ENCODE assay signal across 1 cellular context in the genomic region with DNA sequence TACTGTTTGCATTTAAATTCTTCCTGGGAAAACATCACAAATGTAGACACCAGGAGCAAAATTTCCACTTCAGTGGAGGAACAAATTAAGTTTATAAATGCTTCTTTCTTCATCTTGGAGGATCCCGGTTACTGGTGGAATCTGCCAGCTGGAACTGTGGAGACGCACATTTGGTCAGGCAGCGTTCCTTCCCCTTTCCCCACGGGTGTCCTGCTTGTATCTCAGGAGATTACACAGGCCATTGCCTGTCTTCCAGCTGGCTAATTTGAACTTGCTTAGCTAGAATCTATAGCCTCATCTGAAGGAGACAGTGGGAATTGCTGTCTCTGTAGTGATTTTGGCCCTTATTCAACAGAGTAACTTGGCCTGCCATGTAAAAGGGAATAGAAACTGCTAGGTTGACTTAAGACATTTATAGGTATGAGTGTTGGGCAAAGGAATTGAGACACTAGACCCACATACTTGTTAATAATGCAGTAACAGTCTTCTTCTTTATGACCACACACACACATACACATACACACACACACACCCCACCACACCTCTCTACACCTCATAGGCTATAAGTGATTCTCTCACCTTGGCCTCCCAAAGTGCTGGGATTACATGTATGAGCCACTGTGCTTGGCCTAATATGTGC.
TF ChIP-seq lines count a peak whose summit lies in the region.

No MANE protein-coding gene starts in this region.

TF ChIP-seq in H1, 55 proteins besides CTCF, POLR2A, EP300 and RAD21:
- TF ChIP-seq POU5F1 (IDR thresholded peaks at IDR 0.05; ENCODE audit: low read depth, low read length) (no peak), EGR1 (IDR thresholded peaks at IDR 0.05; ENCODE audit: borderline replicate concordance, low read depth, low read length) (no peak), JUN (IDR thresholded peaks at IDR 0.05; ENCODE audit: low read depth, low read length) (no peak)
